Comparison of ENCODE assay signal across 7 cellular contexts in the genomic region with DNA sequence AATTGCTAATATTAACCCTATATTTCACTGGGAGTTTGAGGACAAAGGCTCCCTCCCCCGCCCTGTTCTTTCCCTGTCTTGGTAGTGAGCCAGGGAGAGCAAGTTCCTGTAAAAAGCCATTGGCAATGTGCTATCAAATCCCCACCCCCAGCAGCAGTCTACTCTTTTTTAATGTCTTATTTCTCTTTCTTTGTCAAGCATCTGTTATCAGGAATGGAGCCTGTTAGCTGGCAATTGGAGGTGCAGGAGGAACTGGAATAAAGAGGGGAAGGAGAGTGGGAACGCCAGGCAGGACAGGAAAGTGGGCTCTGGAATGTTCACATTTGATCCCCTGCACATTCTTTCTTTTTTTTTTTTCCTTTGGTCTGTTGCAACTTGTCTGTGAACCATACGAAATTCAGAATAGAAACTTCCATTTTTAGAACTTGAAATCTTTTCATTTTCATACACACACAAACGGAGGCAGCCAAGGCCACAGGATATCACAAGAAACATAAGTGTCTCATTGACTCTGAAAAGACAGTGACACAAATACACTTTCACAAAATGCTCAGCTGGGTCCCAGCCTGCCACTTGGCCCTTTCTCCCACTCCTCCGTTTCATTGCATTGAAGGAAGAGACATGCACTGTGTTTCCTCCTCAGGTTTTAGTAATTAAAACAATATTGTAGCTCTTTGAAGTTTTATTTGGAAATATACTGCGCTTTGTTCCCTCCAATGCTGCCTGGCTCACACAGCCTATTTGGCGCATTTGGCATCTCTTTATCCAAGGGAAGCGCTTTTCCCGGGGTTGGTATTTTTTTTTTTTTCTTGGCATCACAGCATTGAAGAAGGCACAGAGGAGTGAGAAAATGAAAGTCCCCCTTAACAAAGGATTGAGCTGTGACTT.
A peak's percentile ranks its signal among the peaks of the same experiment; 100 is the strongest.
DNase-seq lines count a peak whose midpoint lies in the region; ATAC-seq and TF ChIP-seq lines count a peak whose summit lies in the region.

No MANE protein-coding gene starts in this region.

- DNase-seq in NCI-H446 treated with DMSO at 0.1 percent for 48 hours (lab: John Stamatoyannopoulos, UW) (peak; percentile 73), GM19238 (ENCODE audit: insufficient read length, low spot score) (no peak)
- no peak for DNase-seq in effector CD4-positive, alpha-beta T cell

- ATAC-seq in GM18870 (IDR thresholded peaks at IDR 0.05; ENCODE audit: unreplicated experiment), result peak; percentile 55
- peak; percentile 47 for ATAC-seq in HG02884 (IDR thresholded peaks at IDR 0.05; ENCODE audit: unreplicated experiment)

- peak overlapping the region; percentile 57 for H3K4me2 ChIP-seq in parathyroid adenoma (ENCODE audit: low read length)

- H3K9me3 ChIP-seq in esophagus (ENCODE audit: control insufficient read depth in 2 of 2, insufficient read depth in 1 of 2, low read depth in 1 of 2, low read length in 1 of 2) (no peaks in the 10 kb centered on the region), parathyroid adenoma (ENCODE audit: control insufficient read depth, low read length) (no peaks in the 10 kb centered on the region)

- peak overlapping the region; percentile 32 to 64 for H3K27ac ChIP-seq in esophagus (ENCODE audit: low read depth in 2 of 2, low read length in 1 of 2)
- H3K27ac ChIP-seq in parathyroid adenoma, result peak overlapping the region; percentile 84

- WGBS in esophagus, 2 donors, result 22 to 25% methylated on average over 9 of the region's 9 CpGs

- peak overlapping the region; percentile 76 for H2AFZ ChIP-seq in parathyroid adenoma

- H3K36me3 ChIP-seq in esophagus (ENCODE audit: control insufficient read depth in 2 of 2, insufficient read depth in 2 of 2, low read length in 1 of 2), result no peaks in the 10 kb centered on the region
- no peaks in the 10 kb centered on the region for H3K36me3 ChIP-seq in parathyroid adenoma (ENCODE audit: control insufficient read depth, insufficient read depth, low read length)

- peaks cover 0 to 2% of the 10 kb centered on the region in 2 donors for H3K4me1 ChIP-seq in esophagus (ENCODE audit: control insufficient read depth in 2 of 2, insufficient read depth in 2 of 2, low read length in 1 of 2)
- H3K4me1 ChIP-seq in parathyroid adenoma, result peaks cover 30% of the 10 kb centered on the region

- H3K9ac ChIP-seq in parathyroid adenoma, result no peak overlapping the region

- TF ChIP-seq CTCF in parathyroid adenoma (IDR thresholded peaks at IDR 0.05), result no peak

- no peak overlapping the region for H3K4me3 ChIP-seq in esophagus (ENCODE audit: low read depth in 1 of 2, low read length in 2 of 2)
- H3K4me3 ChIP-seq in parathyroid adenoma (ENCODE audit: low read depth, low read length), result peak overlapping the region; percentile 33

- no peaks in the 10 kb centered on the region for H3K79me2 ChIP-seq in parathyroid adenoma

- H3K27me3 ChIP-seq in esophagus (ENCODE audit: control insufficient read depth in 1 of 2, insufficient read depth in 2 of 2, low read length in 2 of 2) (no peaks in the 10 kb centered on the region), parathyroid adenoma (ENCODE audit: control insufficient read depth, insufficient read depth, low read length) (no peaks in the 10 kb centered on the region)
